In genomic region chr17:57264776-57265175, GRCh38 we compare ENCODE assay signal across 14 cellular contexts.
"Had no signal": no experiment of that assay in that cellular context is flagged by ENCODE, and none has a peak within 500 bp of the region (broad histone marks: within the 10 kb centered on the region; RNA-seq: fewer than 3 reads in every experiment).

No MANE protein-coding gene starts in this region.

- H3K4me3 Mint-ChIP-seq: activated CD4-positive, alpha-beta T cell treated with anti-CD3 and anti-CD28 coated beads, Interleukin-2, amount 10 ng/mL, durations not matched to agents 7 days and 5 days; activated T-helper 1 cell treated with anti-CD3 and anti-CD28 coated beads, Interleukin-12 subunit alpha, Interleukin-12 subunit beta, Interleukin-2, Interleukin-4 antibody, amounts not matched to agents 30 ng/mL and 10 ng/mL and 1 ng/mL, durations not matched to agents 14 hours and 24 hours and 36 hours; dendritic cell treated with granulocyte-macrophage colony-stimulating factor and Interleukin-4, amounts not matched to agents 40 ng/mL and 50 ng/mL, for 4 days; nephron; stimulated activated naive CD8-positive, alpha-beta T cell treated with anti-CD3 and anti-CD28 coated beads, Interleukin-15, amount 100 ng/mL, for 72 hours; T-helper 2 cell treated with Interferon-gamma antibody and Interleukin-4, amounts not matched to agents 5 μg/mL and 100 μg/mL, for 36 hours had no signal

- H3K27ac ChIP-seq: testis had no signal

- H3K27me3 ChIP-seq: testis had no signal

- ATAC-seq: sciatic nerve; stimulated activated naive CD8-positive, alpha-beta T cell treated with anti-CD3 and anti-CD28 coated beads, Interleukin-15, amount 100 ng/mL, for 72 hours had no signal

- H3K9me3 ChIP-seq: testis had no signal

- H3K27ac Mint-ChIP-seq: activated CD4-positive, alpha-beta T cell treated with anti-CD3 and anti-CD28 coated beads, Interleukin-2, amount 10 ng/mL, durations not matched to agents 7 days and 5 days; activated T-helper 1 cell treated with anti-CD3 and anti-CD28 coated beads, Interleukin-12 subunit alpha, Interleukin-12 subunit beta, Interleukin-2, Interleukin-4 antibody, amounts not matched to agents 30 ng/mL and 10 ng/mL and 1 ng/mL, durations not matched to agents 14 hours and 24 hours and 36 hours; dendritic cell treated with granulocyte-macrophage colony-stimulating factor and Interleukin-4, amounts not matched to agents 40 ng/mL and 50 ng/mL, for 4 days; nephron; progenitor cell of endocrine pancreas; stimulated activated naive CD8-positive, alpha-beta T cell treated with anti-CD3 and anti-CD28 coated beads, Interleukin-15, amount 100 ng/mL, for 72 hours; T-helper 2 cell treated with Interferon-gamma antibody and Interleukin-4, amounts not matched to agents 5 μg/mL and 100 μg/mL, for 36 hours had no signal

- DNase-seq: activated CD4-positive, alpha-beta T cell treated with anti-CD3 and anti-CD28 coated beads, Interleukin-2, amount 10 ng/mL, durations not matched to agents 7 days and 5 days; activated CD4-positive, CD25-positive, alpha-beta regulatory T cell; aorta; cerebellar nuclear complex; hippocampal formation; stimulated activated naive CD8-positive, alpha-beta T cell treated with anti-CD3 and anti-CD28 coated beads, Interleukin-15, amount 100 ng/mL, for 72 hours; SW 1271; testis had no signal

- H3K4me3 ChIP-seq: testis had no signal

- H3K9me3 Mint-ChIP-seq: activated CD4-positive, alpha-beta T cell treated with anti-CD3 and anti-CD28 coated beads, Interleukin-2, amount 10 ng/mL, durations not matched to agents 7 days and 5 days; activated T-helper 1 cell treated with anti-CD3 and anti-CD28 coated beads, Interleukin-12 subunit alpha, Interleukin-12 subunit beta, Interleukin-2, Interleukin-4 antibody, amounts not matched to agents 30 ng/mL and 10 ng/mL and 1 ng/mL, durations not matched to agents 14 hours and 24 hours and 36 hours; dendritic cell treated with granulocyte-macrophage colony-stimulating factor and Interleukin-4, amounts not matched to agents 40 ng/mL and 50 ng/mL, for 4 days; nephron; stimulated activated naive CD8-positive, alpha-beta T cell treated with anti-CD3 and anti-CD28 coated beads, Interleukin-15, amount 100 ng/mL, for 72 hours; T-helper 2 cell treated with Interferon-gamma antibody and Interleukin-4, amounts not matched to agents 5 μg/mL and 100 μg/mL, for 36 hours had no signal

- H3K27me3 Mint-ChIP-seq: activated CD4-positive, alpha-beta T cell treated with anti-CD3 and anti-CD28 coated beads, Interleukin-2, amount 10 ng/mL, durations not matched to agents 7 days and 5 days; dendritic cell treated with granulocyte-macrophage colony-stimulating factor and Interleukin-4, amounts not matched to agents 40 ng/mL and 50 ng/mL, for 4 days; progenitor cell of endocrine pancreas; stimulated activated naive CD8-positive, alpha-beta T cell treated with anti-CD3 and anti-CD28 coated beads, Interleukin-15, amount 100 ng/mL, for 72 hours had no signal
